Comparison of ENCODE assay signal across 20 cellular contexts in genomic region chrX:136750364-136750763, GRCh38. TPM values are rescaled to one million over a fixed set of nuclear protein-coding genes. Genes with fewer than 3 reads are reported as not detected.
DNase-seq lines count a peak whose midpoint lies in the region; ATAC-seq, FAIRE-seq and TF ChIP-seq lines count a peak whose summit lies in the region.
"Had no signal": no experiment of that assay in that cellular context is flagged by ENCODE, and none has a peak within 500 bp of the region (broad histone marks: within the 10 kb centered on the region; RNA-seq: fewer than 3 reads in every experiment).

No MANE protein-coding gene starts in this region.

- no peak for TF ChIP-seq CTCF in RWPE2 (IDR thresholded peaks at IDR 0.05; ENCODE audit: poor library complexity, severe bottlenecking)
- TF ChIP-seq CTCF in K562 (IDR thresholded peaks at IDR 0.05 in 2 of 3, conservative IDR thresholded peaks at IDR 0.05 in 1 of 3; ENCODE audit: insufficient read depth in 2 of 3, low read depth in 1 of 3, low read length in 3 of 3) = no peak
- TF ChIP-seq CTCF in hepatocyte (IDR thresholded peaks at IDR 0.05; ENCODE audit: poor library complexity) = no peak

- intact Hi-C loops in K562 (cut with micrococcal nuclease) = no loop called here

- H3K4me1 ChIP-seq in RWPE2 (ENCODE audit: insufficient read depth, poor library complexity, severe bottlenecking) = no peaks in the 10 kb centered on the region
- peaks cover 4 to 14% of the 10 kb centered on the region in 2 experiments; a peak in 4 of 5 replicates for H3K4me1 ChIP-seq in K562 (replicated peaks in 1 of 2; ENCODE audit: control insufficient read depth in 2 of 2, insufficient read depth in 2 of 2, low read length in 2 of 2)
- H3K4me1 ChIP-seq in hepatocyte (ENCODE audit: insufficient read depth) = no peaks in the 10 kb centered on the region
- H3K4me1 ChIP-seq: prostate gland had no signal

- POLR2A ChIA-PET in K562 (lab: Yijun Ruan, JAX) = interaction anchor here (1.3 to 3.9 kb wide), 2 partner anchors 11 to 16 kb away, joined by 4 to 14 read pairs; no protein-coding TSS in a partner anchor

- H3K9ac ChIP-seq in K562 (ENCODE audit: insufficient read depth in 1 of 2, low read depth in 2 of 2, low read length in 2 of 2) = no peak overlapping the region

- no peak for TF ChIP-seq EP300 in K562 (IDR thresholded peaks at IDR 0.05; ENCODE audit: low read length)

- no peak overlapping the region; the same call in 1 of the 2 replicates for H3K4me2 ChIP-seq in K562 (ENCODE audit: insufficient read depth, low read length)
- H3K4me2 ChIP-seq in hepatocyte = no peak overlapping the region

- H3K36me3 Mint-ChIP-seq in activated T-cell treated with anti-CD3 and anti-CD28 coated beads, Interleukin-2, amount 50 U/mL, for 4 hours (ENCODE audit: insufficient read depth) = peaks cover 3% of the 10 kb centered on the region
- H3K36me3 Mint-ChIP-seq in stimulated activated effector memory CD8-positive, alpha-beta T cell treated with anti-CD3 and anti-CD28 coated beads, Interleukin-12 subunit alpha, Interleukin-12 subunit beta, amount 100 ng/mL, for 72 hours = peaks cover 8% of the 10 kb centered on the region

- no peaks in the 10 kb centered on the region for H3K27me3 Mint-ChIP-seq in activated T-cell treated with anti-CD3 and anti-CD28 coated beads, Interleukin-2, amount 50 U/mL, for 4 hours (ENCODE audit: low read depth)

- 4% methylated on average over 2 of the region's 2 CpGs for WGBS in K562 (ENCODE audit: insufficient coverage, low coverage, missing lambda C conversion rate)
- 60% methylated on average over 2 of the region's 2 CpGs for WGBS in hepatocyte (ENCODE audit: low lambda C conversion rate, missing lambda C conversion rate)

- H2AFZ ChIP-seq in K562 (ENCODE audit: low read depth, low read length) (no peak overlapping the region), hepatocyte (no peak overlapping the region)

- in situ Hi-C loops in K562 (cut with MboI) = no loop called here

- H3K4me3 ChIP-seq in RWPE2 (ENCODE audit: severe bottlenecking) (no peak overlapping the region), K562 (no peak overlapping the region), hepatocyte (no peak overlapping the region)
- H3K4me3 ChIP-seq: coronary artery, lung, prostate gland, stomach, vagina had no signal

- H3K36me3 ChIP-seq in RWPE2 (ENCODE audit: low read depth) (no peaks in the 10 kb centered on the region), K562 (ENCODE audit: control insufficient read depth, insufficient read depth, low read length) (no peaks in the 10 kb centered on the region), hepatocyte (replicated peaks; ENCODE audit: insufficient read depth, low read depth) (no peaks in the 10 kb centered on the region)
- H3K36me3 ChIP-seq: prostate gland, stomach, vagina had no signal

- TF ChIP-seq POLR2A in K562 (conservative IDR thresholded peaks at IDR 0.05) = no peak

- H3K27ac ChIP-seq in RWPE2 (ENCODE audit: poor library complexity, severe bottlenecking) = no peak overlapping the region
- no peak overlapping the region; the same call in 2 of the 3 replicates for H3K27ac ChIP-seq in K562 (ENCODE audit: extremely low read depth, low read depth, low read length)
- no peak overlapping the region for H3K27ac ChIP-seq in hepatocyte
- H3K27ac ChIP-seq: coronary artery, prostate gland, stomach, vagina, VCaP had no signal

- no peaks in the 10 kb centered on the region for H3K9me3 Mint-ChIP-seq in activated T-cell treated with anti-CD3 and anti-CD28 coated beads, Interleukin-2, amount 50 U/mL, for 4 hours
- no peaks in the 10 kb centered on the region for H3K9me3 Mint-ChIP-seq in stimulated activated effector memory CD8-positive, alpha-beta T cell treated with anti-CD3 and anti-CD28 coated beads, Interleukin-12 subunit alpha, Interleukin-12 subunit beta, amount 100 ng/mL, for 72 hours

- CTCF ChIA-PET in K562 (lab: Yijun Ruan, JAX; ENCODE audit: low intra/inter-chr PET ratio) = no interaction called here

- peak; percentile 40 for FAIRE-seq in K562 (lab: Jason Lieb, UNC)

- H3K9me1 ChIP-seq in K562 (ENCODE audit: control insufficient read depth, insufficient read depth, low read length) = no peaks in the 10 kb centered on the region

- H3K9me3 ChIP-seq in RWPE2 (ENCODE audit: severe bottlenecking) (no peaks in the 10 kb centered on the region), K562 (replicated peaks; ENCODE audit: control insufficient read depth, insufficient read depth, low read depth, low read length) (no peaks in the 10 kb centered on the region), hepatocyte (ENCODE audit: low read depth) (no peaks in the 10 kb centered on the region)
- H3K9me3 ChIP-seq: prostate gland, stomach, vagina had no signal

- TF ChIP-seq RAD21 in K562 (CRISPR knock-in tag; conservative IDR thresholded peaks at IDR 0.05 in 1 of 2, IDR thresholded peaks at IDR 0.05 in 1 of 2) = peak in 1 of 2 experiments; percentile 18; a peak in 1 of 4 replicates

- H3K4me1 Mint-ChIP-seq in activated T-cell treated with anti-CD3 and anti-CD28 coated beads, Interleukin-2, amount 50 U/mL, for 4 hours (ENCODE audit: low read depth) = peaks cover 73% of the 10 kb centered on the region
- H3K4me1 Mint-ChIP-seq in stimulated activated effector memory CD8-positive, alpha-beta T cell treated with anti-CD3 and anti-CD28 coated beads, Interleukin-12 subunit alpha, Interleukin-12 subunit beta, amount 100 ng/mL, for 72 hours = peaks cover 68% of the 10 kb centered on the region

- DNase-seq in activated T-cell treated with anti-CD3 and anti-CD28 coated beads, Interleukin-2, amount 50 U/mL, for 4 hours = no peak
- DNase-seq in activated T-cell treated with anti-CD3 and anti-CD28 coated beads for 4 hours (no peak), RWPE2 (ENCODE audit: low spot score) (no peak), K562 (ENCODE audit: extremely low read depth in 1 of 4, low spot score in 3 of 4) (peak in 1 of 4 experiments; percentile 18), hepatocyte (ENCODE audit: low spot score) (no peak), NCI-H2196 treated with DMSO at 0.1 percent for 48 hours (lab: John Stamatoyannopoulos, UW; ENCODE audit: unreplicated experiment) (no peak), NCI-H526 treated with DMSO at 0.1 percent for 48 hours (lab: John Stamatoyannopoulos, UW) (no peak)
- DNase-seq in stimulated activated effector memory CD8-positive, alpha-beta T cell treated with anti-CD3 and anti-CD28 coated beads, Interleukin-12 subunit alpha, Interleukin-12 subunit beta, amount 100 ng/mL, for 72 hours (ENCODE audit: low spot score in 2 of 2) = no peak
- DNase-seq: ACHN, anterior cingulate cortex, glutamatergic neuron, NCI-H1092 treated with DMSO at 0.1 percent for 48 hours, NCI-H748 treated with DMSO at 0.1 percent for 48 hours, PC-3, stomach had no signal

- H3K9me2 ChIP-seq in hepatocyte (replicated peaks; ENCODE audit: insufficient read depth) = no peaks in the 10 kb centered on the region

- BruUV-seq in K562 (replicated peaks; lab: Mats Ljungman, UMichigan) = no TSS peak

- peak; percentile 67 to 80 for ATAC-seq in activated T-cell treated with anti-CD3 and anti-CD28 coated beads, Interleukin-2, amount 50 U/mL, for 4 hours
- ATAC-seq in RWPE2 (ENCODE audit: low read depth) (peak; percentile 36; the same call in 1 of the 3 replicates), K562 (peak; percentile 70)
- peak; percentile 75 for ATAC-seq in stimulated activated effector memory CD8-positive, alpha-beta T cell treated with anti-CD3 and anti-CD28 coated beads, Interleukin-12 subunit alpha, Interleukin-12 subunit beta, amount 100 ng/mL, for 72 hours
- ATAC-seq: PC-3 had no signal

- no peaks in the 10 kb centered on the region for H4K20me1 ChIP-seq in K562 (replicated peaks; ENCODE audit: control insufficient read depth, insufficient read depth, low read length)
- no peaks in the 10 kb centered on the region for H4K20me1 ChIP-seq in hepatocyte (ENCODE audit: insufficient read depth, poor library complexity, severe bottlenecking)

- H3K27ac Mint-ChIP-seq in stimulated activated effector memory CD8-positive, alpha-beta T cell treated with anti-CD3 and anti-CD28 coated beads, Interleukin-12 subunit alpha, Interleukin-12 subunit beta, amount 100 ng/mL, for 72 hours = peak overlapping the region; percentile 58

- no peak overlapping the region for H3K4me3 Mint-ChIP-seq in activated T-cell treated with anti-CD3 and anti-CD28 coated beads, Interleukin-2, amount 50 U/mL, for 4 hours
- no peak overlapping the region for H3K4me3 Mint-ChIP-seq in stimulated activated effector memory CD8-positive, alpha-beta T cell treated with anti-CD3 and anti-CD28 coated beads, Interleukin-12 subunit alpha, Interleukin-12 subunit beta, amount 100 ng/mL, for 72 hours

- H3K27me3 ChIP-seq in RWPE2 (ENCODE audit: insufficient read depth, poor library complexity, severe bottlenecking) (no peaks in the 10 kb centered on the region), K562 (ENCODE audit: control insufficient read depth in 2 of 2, insufficient read depth in 2 of 2, low read length in 2 of 2) (no peaks in the 10 kb centered on the region), hepatocyte (no peaks in the 10 kb centered on the region)
- H3K27me3 ChIP-seq: stomach, vagina had no signal

- H3K79me2 ChIP-seq in K562 (ENCODE audit: control insufficient read depth, insufficient read depth, low read length) (no peaks in the 10 kb centered on the region), hepatocyte (no peaks in the 10 kb centered on the region)

TF ChIP-seq in K562, 482 proteins besides CTCF, POLR2A, EP300 and RAD21 (continues in another document):
- peak in 1 of 2 experiments; percentile 28; a peak in 1 of 4 replicates for TF ChIP-seq TRIM24 (IDR thresholded peaks at IDR 0.05)

RNA-seq across cellular contexts. Expression of gene ARHGEF6, which starts 30.4 kb away (rescaled TPM):
- total RNA-seq in activated T-cell treated with anti-CD3 and anti-CD28 coated beads, Interleukin-2, amount 50 U/mL, for 4 hours = 10 to 100 TPM; 16.1 to 18.8 (median 16.8) TPM
- 2.3 and 4.7 TPM in 2 replicates for total RNA-seq in K562 (2011; cell fraction: chromatin; rRNA removed; ENCODE audit: low replicate concordance)
- total RNA-seq in K562 (2011; cell fraction: nucleolus; rRNA removed) = 1.3 TPM in 2 replicates
- 2.0 and 4.1 TPM in 2 replicates for total RNA-seq in K562 (2011; cell fraction: nucleoplasm; rRNA removed)
- total RNA-seq in K562 (2014; rRNA removed) = 7.4 and 9.5 TPM in 2 replicates
- 14.3 and 15.9 TPM in 2 replicates for total RNA-seq in K562 (2014; rRNA removed; fragmentation: Illumina TruSeq; extraction: Trizol)
- 20.7 and 22.1 TPM in 2 replicates for total RNA-seq in K562 (2015; rRNA removed; fragmentation: Illumina TruSeq; extraction: Trizol)
- 10.4 and 10.9 TPM in 2 replicates for total RNA-seq in K562 (2021)
- 15.1 and 15.3 TPM in 2 replicates for polyA plus RNA-seq in K562 (2011; rRNA removed)
- 4.4 and 8.8 TPM in 2 replicates for polyA plus RNA-seq in K562 (2011; cell fraction: cytosol; rRNA removed)
- polyA plus RNA-seq in K562 (2011; cell fraction: nucleus; rRNA removed) = 8.9 and 13.1 TPM in 2 replicates
- 24.2 and 44.4 TPM in 2 replicates for polyA plus RNA-seq in K562 (2012)
- 15.2 and 18.0 TPM in 2 replicates for polyA plus RNA-seq in K562 (2014; fragmentation: Illumina TruSeq; extraction: Trizol)
- polyA plus RNA-seq in K562 (2014; fragmentation: Nextera tagmentation; extraction: Ambion mirVana) = 1 to 10 TPM; 2.9 to 5.0 TPM
- 13.3 and 14.1 TPM in 2 replicates for polyA plus RNA-seq in K562 (2014; rRNA removed)
- polyA minus RNA-seq in K562 (2011; rRNA and poly(A)+ RNA removed) = 13.3 and 15.4 TPM in 2 replicates
- 4.0 and 5.6 TPM in 2 replicates for polyA minus RNA-seq in K562 (2011; cell fraction: cytosol; rRNA and poly(A)+ RNA removed)
- polyA minus RNA-seq in K562 (2011; cell fraction: nucleus; rRNA and poly(A)+ RNA removed) = 2.4 and 7.1 TPM in 2 replicates
- total RNA-seq in hepatocyte = 2.2 and 3.7 TPM in 2 replicates
- polyA plus RNA-seq in hepatocyte = 2.0 and 3.5 TPM in 2 replicates
